ENCODE assay signal across 5 cellular contexts in the genomic region with DNA sequence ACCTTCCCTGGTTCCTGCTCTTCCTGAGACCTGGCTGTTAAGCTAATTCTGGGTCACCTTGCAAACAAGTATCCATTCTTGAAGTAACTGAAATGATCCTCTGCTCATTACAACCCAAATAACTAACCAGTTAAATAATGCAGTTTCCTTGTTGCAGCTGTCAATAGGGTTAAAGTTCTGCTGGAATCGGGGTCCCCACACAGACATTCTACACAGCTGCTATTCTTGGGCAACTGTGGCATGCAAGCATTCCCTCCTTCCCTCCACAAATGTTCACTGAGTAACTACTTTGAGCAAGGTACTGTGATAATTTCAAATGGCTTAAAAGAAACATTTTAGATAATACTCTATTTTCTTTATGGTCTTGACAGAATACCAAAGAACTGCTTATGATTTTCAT.
"Had no signal": no experiment of that assay in that cellular context is flagged by ENCODE, and none has a peak within 500 bp of the region (broad histone marks: within the 10 kb centered on the region; RNA-seq: fewer than 3 reads in every experiment).

No MANE protein-coding gene starts in this region.

- H3K4me2 ChIP-seq: GM23338 had no signal

- H2AFZ ChIP-seq: GM23338 had no signal

- H3K27me3 Mint-ChIP-seq: IgD-negative memory B cell had no signal

- H3K4me1 Mint-ChIP-seq: GM23338, IgD-negative memory B cell had no signal

- H3K4me3 Mint-ChIP-seq: GM23338, HFFc6, IgD-negative memory B cell had no signal

- H3K36me3 ChIP-seq: HAP-1 had no signal

- H3K27ac ChIP-seq: HL-60 had no signal

- H3K4me1 ChIP-seq: HAP-1 had no signal

- DNase-seq: HFFc6 had no signal

- H3K4me3 ChIP-seq: GM23338, HAP-1 had no signal

- H3K27ac Mint-ChIP-seq: GM23338, HFFc6 had no signal

- H3K9me3 ChIP-seq: HAP-1 had no signal
